34 cellular contexts compared by ENCODE assay signal in genomic region chr12:106086696-106087095, GRCh38. TPM values are rescaled to one million over a fixed set of nuclear protein-coding genes. Genes with fewer than 3 reads are reported as not detected.
DNase-seq lines count a peak whose midpoint lies in the region; ATAC-seq, FAIRE-seq and TF ChIP-seq lines count a peak whose summit lies in the region.
"Had no signal": no experiment of that assay in that cellular context is flagged by ENCODE, and none has a peak within 500 bp of the region (broad histone marks: within the 10 kb centered on the region; RNA-seq: fewer than 3 reads in every experiment).

No MANE protein-coding gene starts in this region.

- TF ChIP-seq CTCF in liver (IDR thresholded peaks at IDR 0.05; ENCODE audit: low read depth, low read length, missing input control) (no peak), HepG2 (CRISPR knock-in tag; IDR thresholded peaks at IDR 0.05) (no peak), esophagus muscularis mucosa (IDR thresholded peaks at IDR 0.05) (no peak)
- no peak for TF ChIP-seq CTCF in CD4-positive, alpha-beta T cell (IDR thresholded peaks at IDR 0.05)

- no peaks in the 10 kb centered on the region for H3K9me3 Mint-ChIP-seq in CD4-positive, alpha-beta T cell
- H3K9me3 Mint-ChIP-seq: activated CD8-positive, alpha-beta T cell treated with anti-CD3 and anti-CD28 coated beads for 36 hours; activated T-helper 17 cell treated with anti-CD3 and anti-CD28 coated beads, Interleukin-2, amount 50 U/mL, for 72 hours; endodermal cell; memory B cell had no signal

- no TSS peak for BruUV-seq in HepG2 (replicated peaks; lab: Mats Ljungman, UMichigan)

- no peak for FAIRE-seq in HepG2 (lab: Jason Lieb, UNC)
- FAIRE-seq: TTC549 had no signal

- TF ChIP-seq RAD21 in liver (IDR thresholded peaks at IDR 0.05) (no peak), HepG2 (CRISPR knock-in tag; IDR thresholded peaks at IDR 0.05) (no peak)

- peaks cover 33% of the 10 kb centered on the region for H3K27me3 Mint-ChIP-seq in CD4-positive, alpha-beta T cell

- intact Hi-C loops in HepG2 (cut with micrococcal nuclease; ENCODE audit: unreplicated experiment): no loop called here
- intact Hi-C loops in esophagus muscularis mucosa (cut with DNase I): no loop called here
- intact Hi-C loops in CD4-positive, alpha-beta T cell (cut with DNase I, micrococcal nuclease): no loop called here

- H3K4me2 ChIP-seq in HepG2 (ENCODE audit: low read depth, low read length): no peak overlapping the region
- H3K4me2 ChIP-seq: neural progenitor cell had no signal

- H3K9me3 ChIP-seq in liver (ENCODE audit: control insufficient read depth in 4 of 4, low read length in 3 of 4) (no peaks in the 10 kb centered on the region), HepG2 (ENCODE audit: low read length) (no peaks in the 10 kb centered on the region), esophagus muscularis mucosa (no peaks in the 10 kb centered on the region)
- H3K9me3 ChIP-seq in CD4-positive, alpha-beta T cell (ENCODE audit: control insufficient read depth, low read length): no peaks in the 10 kb centered on the region
- H3K9me3 ChIP-seq: HAP-1, heart right ventricle, Peyer's patch, prostate gland, sigmoid colon, upper lobe of left lung had no signal

- no peaks in the 10 kb centered on the region for H3K79me2 ChIP-seq in HepG2 (ENCODE audit: insufficient read depth, low read length)

- H3K27ac Mint-ChIP-seq in CD4-positive, alpha-beta T cell: no peak overlapping the region
- H3K27ac Mint-ChIP-seq: activated CD8-positive, alpha-beta T cell treated with anti-CD3 and anti-CD28 coated beads for 36 hours; activated T-helper 17 cell treated with anti-CD3 and anti-CD28 coated beads, Interleukin-2, amount 50 U/mL, for 72 hours; endodermal cell; memory B cell; T-helper 17 cell had no signal

- no peak for TF ChIP-seq EP300 in HepG2 (IDR thresholded peaks at IDR 0.05; ENCODE audit: low read depth in 2 of 2, low read length in 2 of 2)
- TF ChIP-seq EP300 in HepG2 (CRISPR knock-in tag; IDR thresholded peaks at IDR 0.05; ENCODE audit: borderline replicate concordance): no peak
- no peak for TF ChIP-seq EP300 in esophagus muscularis mucosa (IDR thresholded peaks at IDR 0.05)

- CTCF ChIA-PET in HepG2 (lab: Yijun Ruan, JAX; ENCODE audit: low intra/inter-chr PET ratio, low total read pairs): no interaction called here
- CTCF ChIA-PET in CD4-positive, alpha-beta T cell (lab: Charles Lee): no interaction called here

- H3K4me1 ChIP-seq in liver (ENCODE audit: control insufficient read depth in 4 of 4, insufficient read depth in 4 of 4, low read length in 3 of 4): peaks cover 0 to 13% (median 6%) of the 10 kb centered on the region in 4 donors
- peaks cover 22% of the 10 kb centered on the region for H3K4me1 ChIP-seq in HepG2 (ENCODE audit: insufficient read depth, low read length)
- H3K4me1 ChIP-seq in esophagus muscularis mucosa: peaks cover 48 to 55% (median 51%) of the 10 kb centered on the region in 4 donors
- H3K4me1 ChIP-seq: prostate gland had no signal

- no peak overlapping the region for H3K27ac ChIP-seq in liver (ENCODE audit: low read depth in 1 of 2, low read length in 2 of 2)
- H3K27ac ChIP-seq in HepG2 (ENCODE audit: extremely low read length, insufficient read depth, low read length): no peak overlapping the region
- no peak overlapping the region for H3K27ac ChIP-seq in esophagus muscularis mucosa (replicated peaks in 1 of 4)
- no peak overlapping the region for H3K27ac ChIP-seq in CD4-positive, alpha-beta T cell (ENCODE audit: low read depth, low read length)
- H3K27ac ChIP-seq: neural progenitor cell, Peyer's patch, prostate gland, sigmoid colon, upper lobe of left lung had no signal

- no peaks in the 10 kb centered on the region for H3K4me1 Mint-ChIP-seq in CD4-positive, alpha-beta T cell (ENCODE audit: low read depth)
- H3K4me1 Mint-ChIP-seq: activated T-helper 17 cell treated with anti-CD3 and anti-CD28 coated beads, Interleukin-2, amount 50 U/mL, for 72 hours; memory B cell; T-helper 17 cell had no signal

- H3K4me3 Mint-ChIP-seq in CD4-positive, alpha-beta T cell: no peak overlapping the region
- H3K4me3 Mint-ChIP-seq: activated CD8-positive, alpha-beta T cell treated with anti-CD3 and anti-CD28 coated beads for 36 hours; activated T-helper 17 cell treated with anti-CD3 and anti-CD28 coated beads, Interleukin-2, amount 50 U/mL, for 72 hours; endodermal cell; memory B cell; T-helper 17 cell had no signal

- TF ChIP-seq POLR2A in HepG2 (IDR thresholded peaks at IDR 0.05; ENCODE audit: insufficient read depth in 1 of 2, low read depth in 2 of 2, low read length in 2 of 2) (no peak), esophagus muscularis mucosa (IDR thresholded peaks at IDR 0.05; ENCODE audit: low read depth) (no peak)

- H3K27me3 ChIP-seq in liver (ENCODE audit: control insufficient read depth in 4 of 4, insufficient read depth in 4 of 4, low read length in 3 of 4) (no peaks in the 10 kb centered on the region), HepG2 (ENCODE audit: control insufficient read depth in 1 of 2, insufficient read depth in 2 of 2, low read length in 2 of 2) (no peaks in the 10 kb centered on the region), esophagus muscularis mucosa (no peaks in the 10 kb centered on the region)
- peaks cover 3% of the 10 kb centered on the region for H3K27me3 ChIP-seq in CD4-positive, alpha-beta T cell (ENCODE audit: control insufficient read depth, insufficient read depth, low read length)
- H3K27me3 ChIP-seq: heart right ventricle, neural progenitor cell, Peyer's patch, sigmoid colon, upper lobe of left lung had no signal

- WGBS in liver: 77% methylated on average over 19 of the region's 19 CpGs
- 94% methylated on average over 19 of the region's 19 CpGs for WGBS in HepG2 (ENCODE audit: low lambda C conversion rate)
- 93% methylated on average over 19 of the region's 19 CpGs for WGBS in esophagus muscularis mucosa

- no peak for DNase-seq in HepG2 (ENCODE audit: low spot score)
- DNase-seq in hippocampal formation (lab: John Stamatoyannopoulos, UW): peak; percentile 81 to 96
- peak; percentile 62 for DNase-seq in occipital lobe (lab: John Stamatoyannopoulos, UW)
- DNase-seq in COLO668 (lab: John Stamatoyannopoulos, UW; ENCODE audit: unreplicated experiment): no peak
- no peak for DNase-seq in NCI-H446 (lab: John Stamatoyannopoulos, UW)
- DNase-seq in esophagus muscularis mucosa (ENCODE audit: extremely low spot score): no peak
- DNase-seq in CD4-positive, alpha-beta T cell: no peak
- DNase-seq: 8988T; activated CD4-positive, CD25-positive, alpha-beta regulatory T cell treated with anti-CD3 and anti-CD28 coated beads, Interleukin-2, amount 50 U/mL, for 72 hours; activated CD8-positive, alpha-beta T cell treated with anti-CD3 and anti-CD28 coated beads for 36 hours; activated naive CD4-positive, alpha-beta T cell treated with anti-CD3 and anti-CD28 coated beads, Interleukin-2, amount 50 U/mL, for 16 hours; cortex of kidney; DND-41; endodermal cell; foreskin fibroblast; GF-D8; heart right ventricle; NCI-H1417; NCI-H2081 treated with DMSO at 0.1 percent for 48 hours; NCI-H226; Peyer's patch; SHP77; sigmoid colon; stimulated activated CD4-positive, alpha-beta T cell treated with anti-CD3 and anti-CD28 coated beads, Interleukin-4, amount 100 ng/mL, for 1 hour; T-helper 17 cell; upper lobe of left lung had no signal

- H3K36me3 ChIP-seq in liver (ENCODE audit: control insufficient read depth in 4 of 4, insufficient read depth in 3 of 4, low read depth in 1 of 4, low read length in 3 of 4) (peaks cover 0 to 9% (median 0%) of the 10 kb centered on the region in 4 donors), HepG2 (replicated peaks in 1 of 2; ENCODE audit: control insufficient read depth in 1 of 2, insufficient read depth in 2 of 2, low read length in 2 of 2) (no peaks in the 10 kb centered on the region), esophagus muscularis mucosa (peaks cover 0 to 56% (median 5%) of the 10 kb centered on the region in 4 donors)
- H3K36me3 ChIP-seq: neural progenitor cell, Peyer's patch, prostate gland, sigmoid colon had no signal

- POLR2A ChIA-PET in HepG2 (lab: Yijun Ruan, JAX): no interaction called here
- POLR2A ChIA-PET in CD4-positive, alpha-beta T cell (lab: Charles Lee): no interaction called here

- ATAC-seq in HepG2: no peak
- no peak for ATAC-seq in CD4-positive, alpha-beta T cell (ENCODE audit: poor library complexity)
- ATAC-seq: activated CD8-positive, alpha-beta T cell treated with anti-CD3 and anti-CD28 coated beads for 36 hours; activated T-helper 17 cell treated with anti-CD3 and anti-CD28 coated beads, Interleukin-2, amount 50 U/mL, for 72 hours; esophagus mucosa; heart right ventricle; T-helper 17 cell had no signal

- H4K20me1 ChIP-seq in HepG2 (ENCODE audit: insufficient read depth, low read length): no peaks in the 10 kb centered on the region

- H3K9ac ChIP-seq in liver (ENCODE audit: low read depth in 1 of 2, low read length in 2 of 2): no peak overlapping the region
- no peak overlapping the region for H3K9ac ChIP-seq in HepG2 (ENCODE audit: insufficient read depth, low read depth, low read length)
- H3K9ac ChIP-seq: neural progenitor cell had no signal

- H2AFZ ChIP-seq in HepG2 (ENCODE audit: low read length): no peak overlapping the region
- H2AFZ ChIP-seq: neural progenitor cell had no signal

- H3K4me3 ChIP-seq in liver (ENCODE audit: low read depth in 1 of 3, low read length in 3 of 3) (no peak overlapping the region), HepG2 (replicated peaks in 1 of 3; ENCODE audit: insufficient read depth in 1 of 3, low read depth in 2 of 3, low read length in 3 of 3) (no peak overlapping the region), esophagus muscularis mucosa (no peak overlapping the region)
- H3K4me3 ChIP-seq: HAP-1, heart right ventricle, neural progenitor cell, Peyer's patch, prostate gland, sigmoid colon, upper lobe of left lung had no signal

- no peaks in the 10 kb centered on the region for H3K36me3 Mint-ChIP-seq in CD4-positive, alpha-beta T cell (ENCODE audit: low read depth)
- H3K36me3 Mint-ChIP-seq: memory B cell had no signal

- in situ Hi-C loops in HepG2 (cut with HindIII; ENCODE audit: extremely low pct_ligation_motif_present, low pct_unique_long_range_greater_than_20kb): loop anchor here (10.0 kb wide), 1 partner anchor 48 kb away; the partner anchor contains the start of gene NUAK1

RNA-seq across cellular contexts. Expression of gene NUAK1, which starts 52.1 kb away (rescaled TPM):
- total RNA-seq in liver: 1 to 10 TPM; 3.6 to 9.3 TPM
- polyA plus RNA-seq in liver: 1 to 10 TPM; 2.5 to 4.1 TPM
- 1.9 and 2.0 TPM in 2 replicates for total RNA-seq in HepG2 (2016; rRNA removed; fragmentation: Illumina TruSeq; extraction: Trizol)
- 0.20 and 1.1 TPM in 2 replicates for total RNA-seq in HepG2 (2016; cell fraction: cytosol; rRNA removed; fragmentation: Illumina TruSeq; extraction: Trizol; ENCODE audit: low read depth)
- 1.7 and 2.1 TPM in 2 replicates for total RNA-seq in HepG2 (2016; cell fraction: insoluble cytoplasmic fraction; rRNA removed; fragmentation: Illumina TruSeq; extraction: Trizol)
- 1.1 and 1.8 TPM in 2 replicates for total RNA-seq in HepG2 (2016; cell fraction: membrane; rRNA removed; fragmentation: Illumina TruSeq; extraction: Trizol)
- total RNA-seq in HepG2 (2016; cell fraction: nucleus; rRNA removed; fragmentation: Illumina TruSeq; extraction: Trizol): 1.8 and 1.9 TPM in 2 replicates
- polyA plus RNA-seq in HepG2 (2011; rRNA removed): 0.74 and 1.7 TPM in 2 replicates
- polyA plus RNA-seq in HepG2 (2011; cell fraction: cytosol; rRNA removed): 0.79 and 1.2 TPM in 2 replicates
- 0.69 and 1.3 TPM in 2 replicates for polyA plus RNA-seq in HepG2 (2011; cell fraction: nucleus; rRNA removed)
- polyA plus RNA-seq in HepG2 (2012): 0.40 and 1.4 TPM in 2 replicates
- 0.08 and 0.11 TPM in 2 replicates for polyA plus RNA-seq in HepG2 (2016; cell fraction: cytosol; fragmentation: Illumina TruSeq; extraction: Trizol; ENCODE audit: low read depth)
- polyA plus RNA-seq in HepG2 (2016; cell fraction: insoluble cytoplasmic fraction; fragmentation: Illumina TruSeq; extraction: Trizol; ENCODE audit: low read depth): 1.7 TPM in 2 replicates
- polyA plus RNA-seq in HepG2 (2016; cell fraction: membrane; fragmentation: Illumina TruSeq; extraction: Trizol; ENCODE audit: low read depth): 0.32 and 0.37 TPM in 2 replicates
- 1.9 TPM in 2 replicates for polyA plus RNA-seq in HepG2 (2016; cell fraction: nucleus; fragmentation: Illumina TruSeq; extraction: Trizol; ENCODE audit: insufficient read depth, low read depth)
- 2.5 and 4.9 TPM in 2 replicates for polyA minus RNA-seq in HepG2 (2011; rRNA and poly(A)+ RNA removed; ENCODE audit: low replicate concordance)
- 0.89 and 1.6 TPM in 2 replicates for polyA minus RNA-seq in HepG2 (2011; cell fraction: cytosol; rRNA and poly(A)+ RNA removed)
- 1.6 and 2.3 TPM in 2 replicates for polyA minus RNA-seq in HepG2 (2011; cell fraction: nucleus; rRNA and poly(A)+ RNA removed)
- 40.6 TPM for total RNA-seq in occipital lobe
- total RNA-seq in esophagus muscularis mucosa: 10 to 100 TPM in 2 of 4 donors, 1 to 10 TPM in 2; 7.1 to 19.8 (median 10.7) TPM
- under 1 TPM in 1 of 2 experiments, not detected in 1; 0.16 TPM for total RNA-seq in CD4-positive, alpha-beta T cell
- total RNA-seq: activated CD8-positive, alpha-beta T cell treated with anti-CD3 and anti-CD28 coated beads for 36 hours; activated T-helper 17 cell treated with anti-CD3 and anti-CD28 coated beads, Interleukin-2, amount 50 U/mL, for 72 hours had no signal

Comparison
In these comparisons a context has a peak if more than half of its experiments do, and no peak if none do; other contexts are left out.
1. DNase-seq: peak in hippocampal formation (2 of 2) and occipital lobe (single experiment); none in HepG2 (single experiment), COLO668 (single experiment), NCI-H446 (0 of 2), esophagus muscularis mucosa (single experiment) and CD4-positive, alpha-beta T cell (0 of 10).